In genomic region chr7:13742126-13742525, GRCh38 we compare ENCODE assay signal across 9 cellular contexts.
DNase-seq lines count a peak whose midpoint lies in the region; ATAC-seq and TF ChIP-seq lines count a peak whose summit lies in the region.
"Had no signal": no experiment of that assay in that cellular context is flagged by ENCODE, and none has a peak within 500 bp of the region (broad histone marks: within the 10 kb centered on the region; RNA-seq: fewer than 3 reads in every experiment).

No MANE protein-coding gene starts in this region.

- no peaks in the 10 kb centered on the region for H3K36me3 ChIP-seq in spleen
- H3K36me3 ChIP-seq: SJSA1 had no signal

- no peak for TF ChIP-seq CTCF in spleen (IDR thresholded peaks at IDR 0.05 in 8 of 11, conservative IDR thresholded peaks at IDR 0.05 in 3 of 11)

- intact Hi-C loops in spleen (cut with DNase I; ENCODE audit: low total_unique reads), result no loop called here

- H3K27ac ChIP-seq in spleen, result no peak overlapping the region
- H3K27ac ChIP-seq: SJSA1 had no signal

- WGBS in spleen, 5 donors, result 72 to 87% (median 81%) methylated on average over 2 of the region's 2 CpGs

- H3K4me3 ChIP-seq in spleen, result no peak overlapping the region
- H3K4me3 ChIP-seq: SJSA1 had no signal

- DNase-seq in A172 (ENCODE audit: low spot score), result peak; percentile 93
- peak; percentile 79 for DNase-seq in HS-5 (ENCODE audit: low read depth)
- DNase-seq in astrocyte of the hippocampus (ENCODE audit: low read depth, low spot score), result peak; percentile 94
- peak; percentile 11 for DNase-seq in left kidney (ENCODE audit: low read depth, low spot score)
- DNase-seq in NCI-H128 (lab: John Stamatoyannopoulos, UW; ENCODE audit: unreplicated experiment), result no peak
- no peak for DNase-seq in anterior cingulate cortex (lab: John Stamatoyannopoulos, UW)
- DNase-seq in spleen, result no peak

- no peak for TF ChIP-seq POLR2A in spleen (IDR thresholded peaks at IDR 0.05)

- no peaks in the 10 kb centered on the region for H3K9me3 ChIP-seq in spleen
- H3K9me3 ChIP-seq: SJSA1 had no signal

- no peaks in the 10 kb centered on the region for H3K4me1 ChIP-seq in spleen

- ATAC-seq in HG02938 (IDR thresholded peaks at IDR 0.05; ENCODE audit: unreplicated experiment), result no peak

- no peaks in the 10 kb centered on the region for H3K27me3 ChIP-seq in spleen (replicated peaks in 1 of 7)
- H3K27me3 ChIP-seq: SJSA1 had no signal

Comparison
In these comparisons a context has a peak if more than half of its experiments do, and no peak if none do; other contexts are left out.
1. DNase-seq: peak in A172 (single experiment), HS-5 (single experiment), astrocyte of the hippocampus (single experiment) and left kidney (single experiment); none in NCI-H128 (single experiment), anterior cingulate cortex (0 of 58) and spleen (single experiment).